In genomic region chr6:25166955-25167753, GRCh38 we compare ENCODE assay signal across 14 cellular contexts.
DNase-seq lines count a peak whose midpoint lies in the region; TF ChIP-seq lines count a peak whose summit lies in the region.
"Had no signal": no experiment of that assay in that cellular context is flagged by ENCODE, and none has a peak within 500 bp of the region (broad histone marks: within the 10 kb centered on the region; RNA-seq: fewer than 3 reads in every experiment).

No MANE protein-coding gene starts in this region.

- H3K4me3 Mint-ChIP-seq in activated T-cell treated with anti-CD3 and anti-CD28 coated beads, Interleukin-2, amount 50 U/mL, for 24 hours, result no peak overlapping the region
- no peak overlapping the region for H3K4me3 Mint-ChIP-seq in osteocyte (ENCODE audit: unreplicated experiment)
- H3K4me3 Mint-ChIP-seq: stimulated activated memory B cell treated with anti-CD40 and anti-IgM and Interleukin-4, amounts not matched to agents 10 μg/mL and 1 μg/mL and 100 μg/mL, for 72 hours had no signal

- H3K9me3 Mint-ChIP-seq in activated T-cell treated with anti-CD3 and anti-CD28 coated beads, Interleukin-2, amount 50 U/mL, for 24 hours, result no peaks in the 10 kb centered on the region
- H3K9me3 Mint-ChIP-seq in osteocyte (ENCODE audit: unreplicated experiment), result peaks cover 3% of the 10 kb centered on the region

- peaks cover 47% of the 10 kb centered on the region for H3K4me1 Mint-ChIP-seq in activated T-cell treated with anti-CD3 and anti-CD28 coated beads, Interleukin-2, amount 50 U/mL, for 24 hours (ENCODE audit: low read depth)
- H3K4me1 Mint-ChIP-seq in osteocyte (ENCODE audit: unreplicated experiment), result peaks cover 66% of the 10 kb centered on the region
- H3K4me1 Mint-ChIP-seq: stimulated activated memory B cell treated with anti-CD40 and anti-IgM and Interleukin-4, amounts not matched to agents 10 μg/mL and 1 μg/mL and 100 μg/mL, for 72 hours had no signal

- no peak for TF ChIP-seq CTCF in osteocyte (IDR thresholded peaks at IDR 0.05)

- H3K27ac Mint-ChIP-seq in activated T-cell treated with anti-CD3 and anti-CD28 coated beads, Interleukin-2, amount 50 U/mL, for 24 hours, result peak overlapping the region; percentile 23
- peak overlapping the region; percentile 87 for H3K27ac Mint-ChIP-seq in osteocyte (ENCODE audit: unreplicated experiment)
- H3K27ac Mint-ChIP-seq: stimulated activated memory B cell treated with anti-CD40 and anti-IgM and Interleukin-4, amounts not matched to agents 10 μg/mL and 1 μg/mL and 100 μg/mL, for 72 hours had no signal

- CTCF ChIA-PET in HEK293T (lab: Yijun Ruan, JAX), result no interaction called here

- no peak for DNase-seq in activated T-cell treated with anti-CD3 and anti-CD28 coated beads, Interleukin-2, amount 50 U/mL, for 24 hours
- no peak for DNase-seq in activated T-cell treated with anti-CD3 and anti-CD28 coated beads, Interleukin-2, amount 50 U/mL, for 48 hours
- DNase-seq in NCI-H128 (lab: John Stamatoyannopoulos, UW; ENCODE audit: unreplicated experiment) (peak; percentile 53), RPMI8226 (peak; percentile 60), osteocyte (ENCODE audit: extremely low spot score, unreplicated experiment) (no peak), HEK293T (ENCODE audit: extremely low spot score) (no peak), cerebellar cortex (ENCODE audit: low spot score) (no peak), NCI-H82 treated with DMSO at 0.1 percent for 48 hours (lab: John Stamatoyannopoulos, UW; ENCODE audit: unreplicated experiment) (no peak)
- DNase-seq: effector CD8-positive, alpha-beta T cell; EL; foreskin keratinocyte; GOT3; NCI-H1436 treated with DMSO at 0.1 percent for 48 hours had no signal

- peaks cover 8% of the 10 kb centered on the region for H3K27me3 Mint-ChIP-seq in activated T-cell treated with anti-CD3 and anti-CD28 coated beads, Interleukin-2, amount 50 U/mL, for 24 hours
- no peaks in the 10 kb centered on the region for H3K27me3 Mint-ChIP-seq in osteocyte (ENCODE audit: unreplicated experiment)
- H3K27me3 Mint-ChIP-seq: stimulated activated memory B cell treated with anti-CD40 and anti-IgM and Interleukin-4, amounts not matched to agents 10 μg/mL and 1 μg/mL and 100 μg/mL, for 72 hours had no signal

- POLR2A ChIA-PET in HEK293T (lab: Yijun Ruan, JAX), result no interaction called here

- no peaks in the 10 kb centered on the region for H3K36me3 Mint-ChIP-seq in activated T-cell treated with anti-CD3 and anti-CD28 coated beads, Interleukin-2, amount 50 U/mL, for 24 hours (ENCODE audit: low read depth)
- peaks cover 4% of the 10 kb centered on the region for H3K36me3 Mint-ChIP-seq in osteocyte (ENCODE audit: unreplicated experiment)
- H3K36me3 Mint-ChIP-seq: stimulated activated memory B cell treated with anti-CD40 and anti-IgM and Interleukin-4, amounts not matched to agents 10 μg/mL and 1 μg/mL and 100 μg/mL, for 72 hours had no signal

TF ChIP-seq in HEK293T, 16 proteins besides CTCF, POLR2A, EP300 and RAD21:
- TF ChIP-seq FOXK2 (IDR thresholded peaks at IDR 0.05), result no peak
- TF ChIP-seq FOXA1 (IDR thresholded peaks at IDR 0.05), result no peak
- TF ChIP-seq BHLHE40 (IDR thresholded peaks at IDR 0.05; ENCODE audit: borderline replicate concordance), result no peak
- no peak for TF ChIP-seq ZNF384 (IDR thresholded peaks at IDR 0.05)
- no peak for TF ChIP-seq L3MBTL2 (conservative IDR thresholded peaks at IDR 0.05)
TF ChIP-seq in HEK293T: peak in this region for 0.

Comparison
In these comparisons a context has a peak if more than half of its experiments do, and no peak if none do; other contexts are left out.
1. DNase-seq: peak in NCI-H128 (single experiment) and RPMI8226 (single experiment); none in activated T-cell treated with anti-CD3 and anti-CD28 coated beads, Interleukin-2, amount 50 U/mL, for 24 hours (single experiment), activated T-cell treated with anti-CD3 and anti-CD28 coated beads, Interleukin-2, amount 50 U/mL, for 48 hours (0 of 2), osteocyte (single experiment), HEK293T (single experiment), cerebellar cortex (single experiment) and NCI-H82 treated with DMSO at 0.1 percent for 48 hours (single experiment).